ENCODE assay signal across 8 cellular contexts in the genomic region with DNA sequence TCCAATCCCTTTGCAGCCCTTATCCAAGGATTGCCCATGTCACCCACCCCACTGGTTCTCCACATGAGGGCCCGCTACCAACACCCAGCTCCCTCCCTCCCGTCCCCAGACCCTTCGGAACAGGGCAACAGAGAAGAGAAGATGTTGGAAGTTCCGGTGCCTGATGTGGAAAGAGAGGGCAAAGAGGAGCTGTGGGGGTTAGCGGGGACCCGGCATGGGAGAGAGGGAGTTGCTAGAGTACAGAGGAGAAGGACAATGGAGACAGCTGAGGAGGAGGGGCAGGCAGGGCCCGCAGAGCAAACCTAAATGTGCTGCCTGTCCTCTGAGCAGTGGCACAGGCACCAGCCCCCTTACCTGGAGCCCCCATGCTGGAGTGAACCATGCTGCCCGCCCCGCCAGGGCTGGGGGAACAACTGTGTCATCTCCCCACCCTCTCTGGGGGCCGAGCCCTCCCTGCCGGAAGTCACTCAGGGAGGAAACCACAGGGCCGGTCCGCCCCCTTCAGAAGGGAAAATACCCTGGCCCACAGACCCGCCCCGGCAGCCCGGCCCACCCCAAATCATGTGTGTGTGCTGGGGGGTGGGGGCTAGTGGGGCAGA. TPM values are rescaled to one million over a fixed set of nuclear protein-coding genes. Genes with fewer than 3 reads are reported as not detected.
DNase-seq lines count a peak whose midpoint lies in the region; ATAC-seq, FAIRE-seq and TF ChIP-seq lines count a peak whose summit lies in the region.

A gene (minus strand): TSS at position 417 of the 599 bp plus-strand sequence. CDS start 35 bp downstream, at position 382.

- peak; percentile 43; the same call in 1 of the 2 replicates for TF ChIP-seq POLR2A in GM12892 (IDR thresholded peaks at IDR 0.05; ENCODE audit: low read depth, low read length)

- H3K9me3 Mint-ChIP-seq in stimulated activated memory B cell treated with anti-CD40 and anti-IgM and Interleukin-4, amounts not matched to agents 10 μg/mL and 1 μg/mL and 100 μg/mL, for 72 hours = no peaks in the 10 kb centered on the region

- H3K27me3 Mint-ChIP-seq in stimulated activated memory B cell treated with anti-CD40 and anti-IgM and Interleukin-4, amounts not matched to agents 10 μg/mL and 1 μg/mL and 100 μg/mL, for 72 hours = no peaks in the 10 kb centered on the region

- H3K4me1 Mint-ChIP-seq in stimulated activated memory B cell treated with anti-CD40 and anti-IgM and Interleukin-4, amounts not matched to agents 10 μg/mL and 1 μg/mL and 100 μg/mL, for 72 hours = peaks cover 78% of the 10 kb centered on the region

- peaks cover 29% of the 10 kb centered on the region for H3K36me3 Mint-ChIP-seq in stimulated activated memory B cell treated with anti-CD40 and anti-IgM and Interleukin-4, amounts not matched to agents 10 μg/mL and 1 μg/mL and 100 μg/mL, for 72 hours

- peak; percentile 97 for FAIRE-seq in GM12892 (lab: Jason Lieb, UNC)

- peak; percentile 47 for ATAC-seq in HG03159 (IDR thresholded peaks at IDR 0.05; ENCODE audit: unreplicated experiment)
- peak; percentile 68 for ATAC-seq in stimulated activated memory B cell treated with anti-CD40 and anti-IgM and Interleukin-4, amounts not matched to agents 10 μg/mL and 1 μg/mL and 100 μg/mL, for 72 hours

- DNase-seq in GM12892 (ENCODE audit: insufficient read length) (peak; percentile 79), mucosa of gallbladder (ENCODE audit: low spot score) (peak; percentile 44), COLO829 (ENCODE audit: low spot score) (no peak), DMS153 treated with DMSO at 0.1 percent for 48 hours (lab: John Stamatoyannopoulos, UW; ENCODE audit: unreplicated experiment) (no peak)
- DNase-seq in activated CD4-positive, CD25-positive, alpha-beta regulatory T cell treated with anti-CD3 and anti-CD28 coated beads, Interleukin-2, amount 50 U/mL, for 16 hours (ENCODE audit: low read depth, low spot score) = peak; percentile 85

- peak within 1 kb of the TSS; percentile 54 for H3K27ac ChIP-seq in cingulate gyrus (ENCODE audit: low read depth, low read length)

- peak within 1 kb of the TSS; percentile 92 for H3K4me3 Mint-ChIP-seq in stimulated activated memory B cell treated with anti-CD40 and anti-IgM and Interleukin-4, amounts not matched to agents 10 μg/mL and 1 μg/mL and 100 μg/mL, for 72 hours

- peak within 1 kb of the TSS; percentile 92 for H3K27ac Mint-ChIP-seq in stimulated activated memory B cell treated with anti-CD40 and anti-IgM and Interleukin-4, amounts not matched to agents 10 μg/mL and 1 μg/mL and 100 μg/mL, for 72 hours

RNA-seq across cellular contexts. Expression of the gene that starts here (rescaled TPM):
- polyA plus RNA-seq in GM12892 (2012; ENCODE audit: missing spikeins) = 21.0 TPM
- total RNA-seq in mucosa of gallbladder = 4.3 TPM

Comparison
In these comparisons a context has a peak if more than half of its experiments do, and no peak if none do; other contexts are left out.
1. DNase-seq: peak in GM12892 (single experiment), activated CD4-positive, CD25-positive, alpha-beta regulatory T cell treated with anti-CD3 and anti-CD28 coated beads, Interleukin-2, amount 50 U/mL, for 16 hours (single experiment) and mucosa of gallbladder (single experiment); none in COLO829 (single experiment) and DMS153 treated with DMSO at 0.1 percent for 48 hours (single experiment).